In genomic region chr11:73335204-73335923, GRCh38 we compare ENCODE assay signal across 8 cellular contexts. TPM values are rescaled to one million over a fixed set of nuclear protein-coding genes. Genes with fewer than 3 reads are reported as not detected.
DNase-seq lines count a peak whose midpoint lies in the region; ATAC-seq and TF ChIP-seq lines count a peak whose summit lies in the region.

No MANE protein-coding gene starts in this region.

- H3K27me3 ChIP-seq in heart left ventricle (no peaks in the 10 kb centered on the region), vagina (no peaks in the 10 kb centered on the region)

- DNase-seq in GM03348 (ENCODE audit: low spot score): peak; percentile 91
- peak; percentile 52 for DNase-seq in NCI-H128 (lab: John Stamatoyannopoulos, UW; ENCODE audit: unreplicated experiment)
- peak; percentile 66 for DNase-seq in SW480 (ENCODE audit: low spot score)
- DNase-seq in activated naive CD8-positive, alpha-beta T cell treated with anti-CD3 and anti-CD28 coated beads, Interleukin-2, amount 50 U/mL, for 16 hours (ENCODE audit: low read depth, low spot score): peak; percentile 55
- DNase-seq in heart left ventricle: peak; percentile 75 to 90 (median 83)
- DNase-seq in renal cortical epithelial cell (ENCODE audit: low read depth): peak; percentile 63
- no peak for DNase-seq in vagina (ENCODE audit: extremely low spot score in 2 of 2)

- H3K27ac ChIP-seq in heart left ventricle: peak overlapping the region; percentile 27 to 87 (median 78)
- peak overlapping the region; percentile 91 for H3K27ac ChIP-seq in vagina

- 0 to 6% (median 4%) methylated on average over 4 of the region's 4 CpGs for WGBS in heart left ventricle, 4 donors

- H3K36me3 ChIP-seq in heart left ventricle (peaks cover 0 to 5% (median 0%) of the 10 kb centered on the region in 9 donors), vagina (no peaks in the 10 kb centered on the region)

- TF ChIP-seq POLR2A in heart left ventricle (IDR thresholded peaks at IDR 0.05) (no peak), vagina (IDR thresholded peaks at IDR 0.05) (no peak)

- intact Hi-C loops in heart left ventricle (cut with DNase I): loop anchor here in 8 of 10 donors (1.0 to 5.0 kb wide), 2 partner anchors 28 to 38 kb away; no protein-coding TSS in a partner anchor
- intact Hi-C loops in vagina (cut with DNase I): loop anchor here (2.0 kb wide), 1 partner anchor 27 kb away; the partner anchor contains the start of gene ARHGEF17

- H3K4me3 ChIP-seq in heart left ventricle (peak overlapping the region in 4 of 12 donors; percentile 5 to 28 (median 14)), vagina (peak overlapping the region in 1 of 2 donors; percentile 2)

- peak; percentile 93 to 100 (median 99) for TF ChIP-seq CTCF in heart left ventricle (IDR thresholded peaks at IDR 0.05)
- TF ChIP-seq CTCF in vagina (IDR thresholded peaks at IDR 0.05): peak; percentile 85 to 97 (median 88)

- ATAC-seq in heart left ventricle: peak; percentile 47 to 79 (median 64)
- ATAC-seq in GM19351 (IDR thresholded peaks at IDR 0.05; ENCODE audit: unreplicated experiment): no peak

- H3K9me3 ChIP-seq in heart left ventricle: no peaks in the 10 kb centered on the region
- H3K9me3 ChIP-seq in vagina: no peaks in the 10 kb centered on the region

- H3K4me1 ChIP-seq in heart left ventricle (peaks cover 13 to 78% (median 56%) of the 10 kb centered on the region in 12 donors), vagina (peaks cover 71% of the 10 kb centered on the region)

RNA-seq across cellular contexts. Expression of gene ARHGEF17, which starts 27.3 kb away (rescaled TPM):
- 10 to 100 TPM; 47.0 to 83.9 (median 56.5) TPM for total RNA-seq in heart left ventricle
- 10 to 100 TPM; 27.5 to 60.0 TPM for polyA plus RNA-seq in heart left ventricle
- total RNA-seq in renal cortical epithelial cell: 13.7 and 67.5 TPM in 2 replicates
- total RNA-seq in vagina: 32.9 TPM

RNA-seq across cellular contexts. Expression of gene RELT, which starts 40.8 kb away (rescaled TPM):
- 10 to 100 TPM in 1 of 9 donors, 1 to 10 TPM in 8; 1.0 to 13.9 (median 2.6) TPM for total RNA-seq in heart left ventricle
- polyA plus RNA-seq in heart left ventricle: 1 to 10 TPM; 1.3 to 7.5 TPM
- 4.4 and 6.3 TPM in 2 replicates for total RNA-seq in renal cortical epithelial cell
- 6.1 TPM for total RNA-seq in vagina

Comparison
In these comparisons a context has a peak if more than half of its experiments do, and no peak if none do; other contexts are left out.
1. DNase-seq: peak in GM03348 (single experiment), NCI-H128 (single experiment), SW480 (single experiment), activated naive CD8-positive, alpha-beta T cell treated with anti-CD3 and anti-CD28 coated beads, Interleukin-2, amount 50 U/mL, for 16 hours (single experiment), heart left ventricle (5 of 5) and renal cortical epithelial cell (single experiment); none in vagina (0 of 2).